ENCODE assay signal across 22 cellular contexts in the genomic region with DNA sequence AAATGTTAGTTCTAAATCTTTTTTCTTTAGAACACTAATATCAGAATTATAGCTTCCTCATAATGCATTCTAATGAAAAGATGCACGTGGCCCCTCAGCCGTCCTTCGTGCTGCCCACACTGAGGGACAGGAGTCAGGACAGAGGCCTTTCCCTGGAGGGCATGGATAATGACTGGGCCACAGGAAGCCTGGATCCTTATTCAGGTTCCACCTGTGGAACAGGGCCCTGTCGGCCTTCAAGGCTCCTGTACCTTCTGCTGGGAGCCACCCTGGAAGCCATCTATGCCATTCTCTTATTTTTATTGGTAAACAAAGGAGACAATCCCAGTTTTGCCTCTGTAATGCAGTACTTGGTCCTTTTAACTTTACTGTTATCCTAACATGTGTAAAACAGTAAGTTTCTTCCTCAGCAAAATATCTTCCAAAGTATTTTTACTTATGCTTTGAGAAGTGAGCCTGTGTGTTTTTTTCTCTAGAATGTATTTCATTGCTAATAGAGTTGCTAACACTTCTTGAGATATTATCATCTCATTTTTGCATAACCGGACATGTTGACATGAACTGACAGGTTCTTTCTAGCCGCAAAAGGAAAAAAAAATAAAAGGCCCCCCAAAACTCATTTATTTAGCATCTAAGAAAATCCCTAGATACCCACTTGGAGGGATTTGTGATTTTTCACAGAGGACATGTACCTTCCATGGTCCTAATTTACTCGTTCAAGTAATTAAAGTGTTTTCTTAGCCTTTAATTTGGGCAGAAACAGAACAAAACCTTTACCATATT. TPM values are rescaled to one million over a fixed set of nuclear protein-coding genes. Genes with fewer than 3 reads are reported as not detected.
DNase-seq lines count a peak whose midpoint lies in the region; ATAC-seq and TF ChIP-seq lines count a peak whose summit lies in the region.
"Had no signal": no experiment of that assay in that cellular context is flagged by ENCODE, and none has a peak within 500 bp of the region (broad histone marks: within the 10 kb centered on the region; RNA-seq: fewer than 3 reads in every experiment).

No MANE protein-coding gene starts in this region.

- H2AFZ ChIP-seq in OCI-LY1 (ENCODE audit: low read length) = no peak overlapping the region
- H2AFZ ChIP-seq in PC-3 (ENCODE audit: low read length) = no peak overlapping the region

- CTCF ChIA-PET in activated naive CD4-positive, alpha-beta T cell treated with anti-CD3 and anti-CD28 coated beads for 36 hours (lab: Charles Lee) = interaction anchor here (0.9 to 6.4 kb wide), 6 partner anchors 19 to 134 kb away, joined by 3 to 59 read pairs (median 12); no protein-coding TSS in a partner anchor
- CTCF ChIA-PET in PC-3 (lab: Charles Lee) = no interaction called here

- peaks cover 18% of the 10 kb centered on the region; the same call in 1 of the 2 replicates for H3F3A ChIP-seq in OCI-LY1 (ENCODE audit: insufficient read depth, low read length)
- no peaks in the 10 kb centered on the region for H3F3A ChIP-seq in PC-3 (ENCODE audit: low read length, unreplicated experiment)

- BruUV-seq in PC-3 (replicated peaks; lab: Mats Ljungman, UMichigan) = no TSS peak

- intact Hi-C loops in activated naive CD4-positive, alpha-beta T cell treated with anti-CD3 and anti-CD28 coated beads for 36 hours (cut with micrococcal nuclease) = no loop called here
- intact Hi-C loops in esophagus squamous epithelium (cut with DNase I) = no loop called here
- intact Hi-C loops in transverse colon (cut with DNase I; ENCODE audit: low total_unique reads) = loop anchor here (2.0 kb wide), 1 partner anchor 22 kb away; no protein-coding TSS in a partner anchor
- intact Hi-C loops in PC-3 (cut with micrococcal nuclease) = no loop called here

- H3K27ac ChIP-seq in OCI-LY1 (ENCODE audit: low read depth, low read length, poor library complexity, severe bottlenecking) (peak overlapping the region; percentile 85), esophagus squamous epithelium (peak overlapping the region; percentile 22 to 36 (median 30)), transverse colon (peak overlapping the region; percentile 55 to 76 (median 62)), PC-3 (ENCODE audit: low read length) (no peak overlapping the region)
- H3K27ac ChIP-seq: epithelial cell of prostate, gastrocnemius medialis, SJCRH30 had no signal

- H3K9me3 ChIP-seq in OCI-LY1 (ENCODE audit: low read length) (no peaks in the 10 kb centered on the region), esophagus squamous epithelium (no peaks in the 10 kb centered on the region), transverse colon (no peaks in the 10 kb centered on the region), PC-3 (ENCODE audit: low read length) (no peaks in the 10 kb centered on the region)
- H3K9me3 ChIP-seq: gastrocnemius medialis, SJCRH30 had no signal

- peaks cover 100% of the 10 kb centered on the region for H3K79me2 ChIP-seq in OCI-LY1 (ENCODE audit: insufficient read depth, low read length)
- H3K79me2 ChIP-seq in PC-3 (ENCODE audit: low read length) = no peaks in the 10 kb centered on the region

- peaks cover 92% of the 10 kb centered on the region for H3K36me3 ChIP-seq in OCI-LY1 (ENCODE audit: insufficient read depth, low read length)
- peaks cover 0 to 14% (median 0%) of the 10 kb centered on the region in 3 donors for H3K36me3 ChIP-seq in esophagus squamous epithelium
- H3K36me3 ChIP-seq in transverse colon = no peaks in the 10 kb centered on the region
- H3K36me3 ChIP-seq in PC-3 (ENCODE audit: low read depth, low read length) = no peaks in the 10 kb centered on the region
- H3K36me3 ChIP-seq: gastrocnemius medialis, SJCRH30 had no signal

- no peaks in the 10 kb centered on the region for H3K27me3 Mint-ChIP-seq in activated naive CD4-positive, alpha-beta T cell treated with anti-CD3 and anti-CD28 coated beads for 36 hours (ENCODE audit: low read depth)
- H3K27me3 Mint-ChIP-seq: naive B cell, progenitor cell of endocrine pancreas had no signal

- ATAC-seq in PC-3 = no peak
- ATAC-seq: gastrocnemius medialis, left lobe of liver had no signal

- H3K4me2 ChIP-seq in OCI-LY1 (ENCODE audit: low read length) (peak overlapping the region; percentile 67), PC-3 (ENCODE audit: low read length) (no peak overlapping the region)

- H3K9ac ChIP-seq in OCI-LY1 (ENCODE audit: low read length) (peak overlapping the region; percentile 3; the same call in 1 of the 2 replicates), PC-3 (ENCODE audit: low read length) (no peak overlapping the region)

- TF ChIP-seq POLR2A in esophagus squamous epithelium (IDR thresholded peaks at IDR 0.05) (no peak), transverse colon (IDR thresholded peaks at IDR 0.05) (no peak)

- peak overlapping the region; percentile 77 for H3K27ac Mint-ChIP-seq in activated naive CD4-positive, alpha-beta T cell treated with anti-CD3 and anti-CD28 coated beads for 36 hours
- H3K27ac Mint-ChIP-seq: progenitor cell of endocrine pancreas had no signal

- no peaks in the 10 kb centered on the region for H3K9me2 ChIP-seq in OCI-LY1 (ENCODE audit: low read depth, low read length)
- H3K9me2 ChIP-seq in PC-3 (replicated peaks; ENCODE audit: low read length) = no peaks in the 10 kb centered on the region

- 76 to 83% methylated on average over 7 of the region's 7 CpGs for WGBS in esophagus squamous epithelium, 2 donors
- WGBS in transverse colon (ENCODE audit: low coverage in 1 of 2), 2 donors = 80 to 82% methylated on average over 5 to 7 of the region's 7 CpGs

- peaks cover 77% of the 10 kb centered on the region for H3K4me1 Mint-ChIP-seq in activated naive CD4-positive, alpha-beta T cell treated with anti-CD3 and anti-CD28 coated beads for 36 hours (ENCODE audit: low read depth)

- H3K27me3 ChIP-seq in OCI-LY1 (ENCODE audit: insufficient read depth, low read length) = no peaks in the 10 kb centered on the region
- no peaks in the 10 kb centered on the region for H3K27me3 ChIP-seq in esophagus squamous epithelium
- no peaks in the 10 kb centered on the region for H3K27me3 ChIP-seq in transverse colon
- no peaks in the 10 kb centered on the region for H3K27me3 ChIP-seq in PC-3 (ENCODE audit: low read length)
- H3K27me3 ChIP-seq: gastrocnemius medialis, SJCRH30 had no signal

- peaks cover 90% of the 10 kb centered on the region for H3K4me1 ChIP-seq in OCI-LY1 (ENCODE audit: insufficient read depth, low read length, severe bottlenecking)
- peaks cover 0 to 8% (median 0%) of the 10 kb centered on the region in 3 donors for H3K4me1 ChIP-seq in esophagus squamous epithelium
- H3K4me1 ChIP-seq in transverse colon = peaks cover 0 to 19% (median 0%) of the 10 kb centered on the region in 4 donors
- no peaks in the 10 kb centered on the region for H3K4me1 ChIP-seq in PC-3 (ENCODE audit: insufficient read depth, low read length)
- H3K4me1 ChIP-seq: gastrocnemius medialis, SJCRH30 had no signal

- no peaks in the 10 kb centered on the region for H3K9me3 Mint-ChIP-seq in activated naive CD4-positive, alpha-beta T cell treated with anti-CD3 and anti-CD28 coated beads for 36 hours
- H3K9me3 Mint-ChIP-seq: naive B cell had no signal

- no peak for DNase-seq in activated naive CD4-positive, alpha-beta T cell treated with anti-CD3 and anti-CD28 coated beads for 36 hours
- no peak for DNase-seq in activated naive CD4-positive, alpha-beta T cell treated with Interleukin-2 at 50 U/mL for 16 hours
- DNase-seq in esophagus squamous epithelium (lab: John Stamatoyannopoulos, UW) (no peak), transverse colon (no peak), kidney tubule cell (ENCODE audit: low spot score) (no peak), NCI-H146 treated with DMSO at 0.1 percent for 48 hours (lab: John Stamatoyannopoulos, UW; ENCODE audit: unreplicated experiment) (no peak), PC-3 (no peak)
- DNase-seq: activated CD4-positive, alpha-beta T cell treated with anti-CD3 and anti-CD28 coated beads, Interleukin-2, amount 50 U/mL, for 1 hour; activated effector memory CD4-positive, alpha-beta T cell treated with anti-CD3 and anti-CD28 coated beads, Interleukin-2, amount 50 U/mL, for 16 hours; cortex of kidney; gastrocnemius medialis; GDM1; MM.1S; naive B cell; NCI-H1694 treated with DMSO at 0.1 percent for 48 hours; NCI-H446 treated with DMSO at 0.1 percent for 48 hours; SJCRH30; T-helper 9 cell had no signal

- H3K4me3 ChIP-seq in OCI-LY1 (ENCODE audit: low read depth, low read length, poor library complexity, severe bottlenecking) = peak overlapping the region; percentile 92
- H3K4me3 ChIP-seq in esophagus squamous epithelium = no peak overlapping the region
- no peak overlapping the region for H3K4me3 ChIP-seq in transverse colon
- H3K4me3 ChIP-seq in PC-3 (ENCODE audit: low read length) = no peak overlapping the region
- H3K4me3 ChIP-seq: gastrocnemius medialis, SJCRH30 had no signal

- H4K20me1 ChIP-seq in OCI-LY1 (ENCODE audit: insufficient read depth, low read length) (peaks cover 11% of the 10 kb centered on the region; the same call in 1 of the 2 replicates), PC-3 (ENCODE audit: low read length) (no peaks in the 10 kb centered on the region)

- H3K36me3 Mint-ChIP-seq in activated naive CD4-positive, alpha-beta T cell treated with anti-CD3 and anti-CD28 coated beads for 36 hours (ENCODE audit: low read depth) = peaks cover 37% of the 10 kb centered on the region

- no peak overlapping the region for H3K4me3 Mint-ChIP-seq in activated naive CD4-positive, alpha-beta T cell treated with anti-CD3 and anti-CD28 coated beads for 36 hours

- TF ChIP-seq EP300 in transverse colon (IDR thresholded peaks at IDR 0.05; ENCODE audit: low read depth) = no peak

- TF ChIP-seq CTCF in OCI-LY1 (IDR thresholded peaks at IDR 0.05; ENCODE audit: low read length) (no peak), esophagus squamous epithelium (IDR thresholded peaks at IDR 0.05) (no peak), transverse colon (IDR thresholded peaks at IDR 0.05) (no peak), PC-3 (conservative IDR thresholded peaks at IDR 0.05; ENCODE audit: low read depth, low read length) (no peak)

- POLR2A ChIA-PET in PC-3 (lab: Charles Lee; ENCODE audit: unreplicated experiment) = no interaction called here

- in situ Hi-C loops in transverse colon (cut with MboI; ENCODE audit: low pct_ligation_motif_present in 1 of 4, low pct_unique_long_range_greater_than_20kb in 1 of 4, low sequenced_read_pairs in 3 of 4) = no loop called here

RNA-seq across cellular contexts. Expression of gene GPR183, which starts 6.0 kb away (rescaled TPM):
- 10 to 100 TPM; 37.4 to 38.8 TPM for total RNA-seq in activated naive CD4-positive, alpha-beta T cell treated with anti-CD3 and anti-CD28 coated beads for 36 hours
- 1 to 10 TPM in 3 of 4 donors, under 1 TPM in 1; 0.53 to 9.5 (median 3.2) TPM for total RNA-seq in esophagus squamous epithelium
- 10 to 100 TPM in 1 of 4 donors, 1 to 10 TPM in 3; 3.0 to 14.6 (median 6.5) TPM for total RNA-seq in transverse colon
- total RNA-seq in PC-3 (2014; rRNA removed) = not detected in 2 replicates
- total RNA-seq: progenitor cell of endocrine pancreas, SJCRH30 had no signal

RNA-seq across cellular contexts. Expression of gene GPR18, which starts 43.1 kb away (rescaled TPM):
- total RNA-seq in activated naive CD4-positive, alpha-beta T cell treated with anti-CD3 and anti-CD28 coated beads for 36 hours = 1 to 10 TPM; 2.4 TPM
- total RNA-seq in esophagus squamous epithelium (under 1 TPM in 1 of 4 donors, not detected in 3; 0.19 TPM), transverse colon (under 1 TPM in 2 of 4 donors, not detected in 2; 0.41 to 0.48 TPM), PC-3 (2014; rRNA removed) (not detected in 2 replicates)
- total RNA-seq: gastrocnemius medialis, progenitor cell of endocrine pancreas, SJCRH30 had no signal
